8 cellular contexts compared by ENCODE assay signal in the genomic region with DNA sequence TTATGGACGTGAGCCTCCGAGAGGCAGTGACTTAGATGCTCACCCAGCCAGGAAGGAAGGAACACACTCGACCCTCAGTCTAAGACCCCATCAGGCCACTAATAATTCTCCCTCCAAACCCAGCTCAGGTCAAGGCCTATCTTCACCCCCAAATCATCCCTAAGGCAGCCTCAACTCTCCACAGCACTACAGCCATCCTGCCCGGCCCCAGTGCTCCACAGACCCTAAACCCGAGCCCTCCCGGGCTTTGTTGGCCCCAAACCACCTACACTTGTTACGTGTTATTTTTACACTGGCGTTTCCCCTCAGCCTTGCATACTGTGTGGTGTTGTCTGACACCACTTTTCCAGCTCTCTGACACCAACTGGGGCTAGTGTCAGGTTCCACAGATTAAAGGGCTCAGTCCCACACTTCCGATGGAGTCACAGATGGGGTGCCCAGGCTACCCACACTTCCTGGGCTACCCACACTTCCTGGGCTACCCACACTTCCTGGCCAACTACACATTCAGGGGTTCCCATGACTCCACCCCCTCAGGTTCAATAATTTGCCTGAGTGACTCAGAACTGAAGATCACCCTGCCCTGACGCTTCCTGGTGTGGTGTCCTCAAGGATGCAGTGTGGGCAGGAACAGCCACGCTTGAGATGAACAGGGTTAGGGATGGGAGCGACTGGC. TPM values are rescaled to one million over a fixed set of nuclear protein-coding genes. Genes with fewer than 3 reads are reported as not detected.
DNase-seq lines count a peak whose midpoint lies in the region; ATAC-seq and TF ChIP-seq lines count a peak whose summit lies in the region.

No MANE protein-coding gene starts in this region.

- H3K23me2 ChIP-seq in H9 (ENCODE audit: insufficient read length, low read depth, low read length, poor library complexity, severe bottlenecking) = no peaks in the 10 kb centered on the region

- H3K4me1 Mint-ChIP-seq in CD4-positive, alpha-beta T cell (ENCODE audit: low read depth) = peaks cover 45% of the 10 kb centered on the region
- H3K4me1 Mint-ChIP-seq in activated T-cell treated with anti-CD3 and anti-CD28 coated beads, Interleukin-2, amount 50 U/mL, for 24 hours (ENCODE audit: low read depth) = peaks cover 79% of the 10 kb centered on the region
- H3K4me1 Mint-ChIP-seq in nephron progenitor cell (peaks cover 29% of the 10 kb centered on the region), H9 (peaks cover 26 to 30% of the 10 kb centered on the region in 2 experiments)

- H3K27me3 ChIP-seq in CD4-positive, alpha-beta T cell (ENCODE audit: control insufficient read depth, insufficient read depth, low read length) = no peaks in the 10 kb centered on the region
- H3K27me3 ChIP-seq in H9 (ENCODE audit: insufficient read depth, low read length) = peaks cover 5% of the 10 kb centered on the region; the same call in 1 of the 2 replicates
- no peaks in the 10 kb centered on the region for H3K27me3 ChIP-seq in body of pancreas

- H3K4me2 ChIP-seq in H9 (ENCODE audit: insufficient read depth, insufficient read length, low read length) = no peak overlapping the region

- intact Hi-C loops in CD4-positive, alpha-beta T cell (cut with DNase I, micrococcal nuclease) = no loop called here
- intact Hi-C loops in body of pancreas (cut with DNase I) = loop anchor here (10.0 kb wide), 1 partner anchor 79 kb away; no protein-coding TSS in a partner anchor

- peaks cover 0 to 5% of the 10 kb centered on the region in 2 donors for H3K36me3 ChIP-seq in body of pancreas (replicated peaks in 1 of 2; ENCODE audit: insufficient read depth in 1 of 2, low read depth in 2 of 2)

- H3K27me3 Mint-ChIP-seq in CD4-positive, alpha-beta T cell = no peaks in the 10 kb centered on the region
- no peaks in the 10 kb centered on the region for H3K27me3 Mint-ChIP-seq in activated T-cell treated with anti-CD3 and anti-CD28 coated beads, Interleukin-2, amount 50 U/mL, for 24 hours
- peaks cover 4% of the 10 kb centered on the region for H3K27me3 Mint-ChIP-seq in nephron progenitor cell (ENCODE audit: low read depth, poor library complexity)
- peaks cover 36% of the 10 kb centered on the region for H3K27me3 Mint-ChIP-seq in H9 (ENCODE audit: low read depth)

- no peak overlapping the region for H2AFZ ChIP-seq in H9 (ENCODE audit: low read length)

- CTCF ChIA-PET in CD4-positive, alpha-beta T cell (lab: Charles Lee) = interaction anchor here (1.0 kb wide), 1 partner anchor 26 kb away, joined by 3 read pairs; no protein-coding TSS in a partner anchor

- no peak overlapping the region for H3T11ph ChIP-seq in H9 (ENCODE audit: low read length)

- H3K79me2 ChIP-seq in H9 (ENCODE audit: insufficient read depth, low read length) = no peaks in the 10 kb centered on the region

- H3K9me3 Mint-ChIP-seq in CD4-positive, alpha-beta T cell = no peaks in the 10 kb centered on the region
- H3K9me3 Mint-ChIP-seq in activated T-cell treated with anti-CD3 and anti-CD28 coated beads, Interleukin-2, amount 50 U/mL, for 24 hours = no peaks in the 10 kb centered on the region
- H3K9me3 Mint-ChIP-seq in nephron progenitor cell (no peaks in the 10 kb centered on the region), H9 (no peaks in the 10 kb centered on the region)

- no peak overlapping the region for H2AK5ac ChIP-seq in H9 (ENCODE audit: insufficient read length, low read length)

- no peak overlapping the region for H3K14ac ChIP-seq in H9 (ENCODE audit: insufficient read depth, low read length)

- H3K4me3 Mint-ChIP-seq in CD4-positive, alpha-beta T cell = peak overlapping the region; percentile 20
- peak overlapping the region; percentile 50 for H3K4me3 Mint-ChIP-seq in activated T-cell treated with anti-CD3 and anti-CD28 coated beads, Interleukin-2, amount 50 U/mL, for 24 hours
- H3K4me3 Mint-ChIP-seq in nephron progenitor cell (no peak overlapping the region), H9 (peak overlapping the region in 1 of 2 experiments; percentile 18; a peak in 1 of 5 replicates)

- peaks cover 3% of the 10 kb centered on the region; the same call in 1 of the 2 replicates for H3K4me1 ChIP-seq in H9 (ENCODE audit: insufficient read depth, low read length)
- no peaks in the 10 kb centered on the region for H3K4me1 ChIP-seq in body of pancreas

- H2BK120ac ChIP-seq in H9 (ENCODE audit: low read depth, low read length, poor library complexity, severe bottlenecking) = no peak overlapping the region

- no peak overlapping the region for H4K5ac ChIP-seq in H9 (ENCODE audit: insufficient read length, low read depth, low read length)

- H4K8ac ChIP-seq in H9 (replicated peaks; ENCODE audit: insufficient read length, low read depth, low read length) = no peak overlapping the region

- ATAC-seq in CD4-positive, alpha-beta T cell (ENCODE audit: poor library complexity) = peak; percentile 79
- ATAC-seq in GM21360 (IDR thresholded peaks at IDR 0.05; ENCODE audit: unreplicated experiment) = peak; percentile 78
- no peak for ATAC-seq in omental fat pad (ENCODE audit: low FRiP score)
- no peak for ATAC-seq in body of pancreas

- POLR2A ChIA-PET in CD4-positive, alpha-beta T cell (lab: Charles Lee) = no interaction called here

- H3K27ac Mint-ChIP-seq in CD4-positive, alpha-beta T cell = peak overlapping the region; percentile 76
- peak overlapping the region; percentile 93 for H3K27ac Mint-ChIP-seq in activated T-cell treated with anti-CD3 and anti-CD28 coated beads, Interleukin-2, amount 50 U/mL, for 24 hours
- H3K27ac Mint-ChIP-seq in nephron progenitor cell (peak overlapping the region; percentile 98), H9 (peak overlapping the region in 1 of 3 experiments; percentile 72; a peak in 2 of 7 replicates)

- H2BK20ac ChIP-seq in H9 (ENCODE audit: low read depth, low read length, poor library complexity, severe bottlenecking) = no peak overlapping the region

- H3K27ac ChIP-seq in CD4-positive, alpha-beta T cell (ENCODE audit: low read depth, low read length) = peak overlapping the region; percentile 3
- H3K27ac ChIP-seq in H9 (ENCODE audit: insufficient read length, low read depth, low read length) = no peak overlapping the region
- no peak overlapping the region for H3K27ac ChIP-seq in body of pancreas

- no peak overlapping the region for H2BK5ac ChIP-seq in H9 (ENCODE audit: insufficient read length, low read length)

- no peaks in the 10 kb centered on the region for H4K20me1 ChIP-seq in H9 (ENCODE audit: control insufficient read depth, insufficient read depth, insufficient read length)

- H4K91ac ChIP-seq in H9 (ENCODE audit: insufficient read length, low read depth, low read length) = no peak overlapping the region

- H3K9ac ChIP-seq in H9 (ENCODE audit: extremely low read depth, insufficient read length, low read length) = no peak overlapping the region

- H2BK12ac ChIP-seq in H9 (ENCODE audit: insufficient read length, low read depth, low read length) = no peak overlapping the region

- H3K4ac ChIP-seq in H9 (ENCODE audit: low read depth, low read length) = no peak overlapping the region

- peak in 7 of 10 experiments; percentile 9 to 43 (median 33) for DNase-seq in CD4-positive, alpha-beta T cell
- DNase-seq in HK-2 (ENCODE audit: unreplicated experiment) = peak; percentile 84
- DNase-seq in activated T-cell treated with anti-CD3 and anti-CD28 coated beads, Interleukin-2, amount 50 U/mL, for 24 hours = peak; percentile 79
- no peak for DNase-seq in nephron progenitor cell
- no peak for DNase-seq in omental fat pad (ENCODE audit: low spot score)
- DNase-seq in H9 = no peak
- no peak for DNase-seq in body of pancreas

- no peak for TF ChIP-seq CTCF in CD4-positive, alpha-beta T cell (IDR thresholded peaks at IDR 0.05)
- no peak for TF ChIP-seq CTCF in nephron progenitor cell (IDR thresholded peaks at IDR 0.05)
- TF ChIP-seq CTCF in omental fat pad (IDR thresholded peaks at IDR 0.05) = no peak
- TF ChIP-seq CTCF in H9 (conservative IDR thresholded peaks at IDR 0.05) = no peak
- TF ChIP-seq CTCF in body of pancreas (IDR thresholded peaks at IDR 0.05) = no peak

- TF ChIP-seq POLR2A in body of pancreas (IDR thresholded peaks at IDR 0.05) = no peak

- no CpG with 5 or more reads among the region's 12 CpGs for WGBS in H9 (ENCODE audit: extremely low coverage, insufficient read length, low lambda C conversion rate)
- 76 to 93% methylated on average over 9 to 12 of the region's 12 CpGs for WGBS in body of pancreas, 2 donors

- no peak overlapping the region for H3K4me3 ChIP-seq in body of pancreas

- no peak overlapping the region for H3K56ac ChIP-seq in H9 (ENCODE audit: insufficient read length, low read depth, low read length)

- no peak overlapping the region for H3K23ac ChIP-seq in H9 (ENCODE audit: insufficient read length, low read depth, low read length)

- no peak overlapping the region for H2BK15ac ChIP-seq in H9 (ENCODE audit: low read depth, low read length)

- no peaks in the 10 kb centered on the region for H3K79me1 ChIP-seq in H9 (ENCODE audit: insufficient read depth, low read depth, low read length, poor library complexity, severe bottlenecking)

- H3K9me3 ChIP-seq in CD4-positive, alpha-beta T cell (ENCODE audit: control insufficient read depth, low read length) = no peaks in the 10 kb centered on the region
- H3K9me3 ChIP-seq in H9 (ENCODE audit: control insufficient read depth, low read depth, low read length) (no peaks in the 10 kb centered on the region), body of pancreas (no peaks in the 10 kb centered on the region)

- H3K36me3 Mint-ChIP-seq in CD4-positive, alpha-beta T cell (ENCODE audit: low read depth) = peaks cover 60% of the 10 kb centered on the region
- peaks cover 96% of the 10 kb centered on the region for H3K36me3 Mint-ChIP-seq in activated T-cell treated with anti-CD3 and anti-CD28 coated beads, Interleukin-2, amount 50 U/mL, for 24 hours (ENCODE audit: low read depth)
- H3K36me3 Mint-ChIP-seq in nephron progenitor cell (ENCODE audit: low read depth) = peaks cover 38% of the 10 kb centered on the region
- peaks cover 18 to 55% (median 53%) of the 10 kb centered on the region in 3 experiments; a peak in 6 of 7 replicates for H3K36me3 Mint-ChIP-seq in H9 (ENCODE audit: insufficient read depth in 1 of 3, low read depth in 3 of 3)

- no peak overlapping the region for H3K18ac ChIP-seq in H9 (ENCODE audit: insufficient read length, low read depth, low read length)

RNA-seq across cellular contexts. Expression of gene RBCK1, which starts 25.3 kb away (rescaled TPM):
- total RNA-seq in CD4-positive, alpha-beta T cell = 10 to 100 TPM; 53.3 to 57.3 TPM
- total RNA-seq in omental fat pad (10 to 100 TPM; 49.9 to 88.1 (median 52.9) TPM), H9 (2021) (46.8 and 50.8 TPM in 2 replicates), body of pancreas (10 to 100 TPM; 36.1 to 95.9 TPM)

RNA-seq across cellular contexts. Expression of gene TBC1D20, which starts 28.9 kb away (rescaled TPM):
- 10 to 100 TPM; 15.7 to 16.1 TPM for total RNA-seq in CD4-positive, alpha-beta T cell
- total RNA-seq in omental fat pad (10 to 100 TPM; 37.2 to 60.6 (median 53.3) TPM), H9 (2021) (16.8 and 17.9 TPM in 2 replicates), body of pancreas (10 to 100 TPM; 16.3 to 27.4 TPM)

RNA-seq across cellular contexts. Expression of gene TRIB3, which starts 52.9 kb away (rescaled TPM):
- total RNA-seq in CD4-positive, alpha-beta T cell = 1 to 10 TPM; 1.3 to 1.5 TPM
- total RNA-seq in omental fat pad = 10 to 100 TPM in 1 of 4 donors, 1 to 10 TPM in 3; 5.5 to 10.6 (median 6.2) TPM
- 20.0 and 20.8 TPM in 2 replicates for total RNA-seq in H9 (2021)
- total RNA-seq in body of pancreas = 10 to 100 TPM; 13.2 to 19.8 TPM

Comparison
In these comparisons a context has a peak if more than half of its experiments do, and no peak if none do; other contexts are left out.
1. ATAC-seq: peak in CD4-positive, alpha-beta T cell (single experiment) and GM21360 (single experiment); none in omental fat pad (single experiment) and body of pancreas (single experiment).
2. DNase-seq: peak in CD4-positive, alpha-beta T cell (7 of 10), HK-2 (single experiment) and activated T-cell treated with anti-CD3 and anti-CD28 coated beads, Interleukin-2, amount 50 U/mL, for 24 hours (single experiment); none in nephron progenitor cell (single experiment), omental fat pad (single experiment), H9 (single experiment) and body of pancreas (0 of 4).